ENCODE assay signal across 25 cellular contexts in genomic region chr2:233034-233433, GRCh38.
"Had no signal": no experiment of that assay in that cellular context is flagged by ENCODE, and none has a peak within 500 bp of the region (broad histone marks: within the 10 kb centered on the region; RNA-seq: fewer than 3 reads in every experiment).

No MANE protein-coding gene starts in this region.

- H3K27ac Mint-ChIP-seq: activated CD4-positive, alpha-beta memory T cell treated with anti-CD3 and anti-CD28 coated beads for 36 hours; activated naive CD4-positive, alpha-beta T cell treated with anti-CD3 and anti-CD28 coated beads for 36 hours; activated naive CD8-positive, alpha-beta T cell treated with anti-CD3 and anti-CD28 coated beads, Interleukin-2, amount 50 U/mL, for 24 hours; dendritic cell treated with granulocyte-macrophage colony-stimulating factor and Interleukin-4, amounts not matched to agents 40 ng/mL and 50 ng/mL, for 4 days; effector memory CD8-positive, alpha-beta T cell; T-helper 1 cell treated with Interleukin-12 subunit alpha and Interleukin-12 subunit beta and Interleukin-4 antibody, amounts not matched to agents 30 μg/mL and 1 μg/mL, for 36 hours had no signal

- H3K9me3 Mint-ChIP-seq: activated CD4-positive, alpha-beta memory T cell treated with anti-CD3 and anti-CD28 coated beads for 36 hours; activated naive CD4-positive, alpha-beta T cell treated with anti-CD3 and anti-CD28 coated beads for 36 hours; activated naive CD8-positive, alpha-beta T cell treated with anti-CD3 and anti-CD28 coated beads, Interleukin-2, amount 50 U/mL, for 24 hours; dendritic cell treated with granulocyte-macrophage colony-stimulating factor and Interleukin-4, amounts not matched to agents 40 ng/mL and 50 ng/mL, for 4 days; effector memory CD8-positive, alpha-beta T cell; naive thymus-derived CD4-positive, alpha-beta T cell; T-helper 1 cell treated with Interleukin-12 subunit alpha and Interleukin-12 subunit beta and Interleukin-4 antibody, amounts not matched to agents 30 μg/mL and 1 μg/mL, for 36 hours had no signal

- ATAC-seq: activated naive CD8-positive, alpha-beta T cell treated with anti-CD3 and anti-CD28 coated beads, Interleukin-2, amount 50 U/mL, for 24 hours; body of pancreas; effector memory CD8-positive, alpha-beta T cell; gastrocnemius medialis; left lung; naive thymus-derived CD4-positive, alpha-beta T cell had no signal

- H3K27me3 ChIP-seq: body of pancreas, cardiac muscle cell, esophagus squamous epithelium, gastrocnemius medialis, left lung, spleen, upper lobe of left lung had no signal

- H3K4me3 Mint-ChIP-seq: activated CD4-positive, alpha-beta memory T cell treated with anti-CD3 and anti-CD28 coated beads for 36 hours; activated naive CD4-positive, alpha-beta T cell treated with anti-CD3 and anti-CD28 coated beads for 36 hours; activated naive CD8-positive, alpha-beta T cell treated with anti-CD3 and anti-CD28 coated beads, Interleukin-2, amount 50 U/mL, for 24 hours; dendritic cell treated with granulocyte-macrophage colony-stimulating factor and Interleukin-4, amounts not matched to agents 40 ng/mL and 50 ng/mL, for 4 days; effector memory CD8-positive, alpha-beta T cell; naive thymus-derived CD4-positive, alpha-beta T cell; T-helper 1 cell treated with Interleukin-12 subunit alpha and Interleukin-12 subunit beta and Interleukin-4 antibody, amounts not matched to agents 30 μg/mL and 1 μg/mL, for 36 hours had no signal

- H3K4me3 ChIP-seq: body of pancreas, cardiac muscle cell, esophagus squamous epithelium, gastrocnemius medialis, left lung, lung, spleen, upper lobe of left lung had no signal

- H3K27ac ChIP-seq: cardiac muscle cell, esophagus squamous epithelium, gastrocnemius medialis, left lung, spleen, upper lobe of left lung had no signal

- H3K9me3 ChIP-seq: body of pancreas, esophagus squamous epithelium, gastrocnemius medialis, left lung, spleen, upper lobe of left lung had no signal

- DNase-seq: activated CD4-positive, alpha-beta memory T cell treated with anti-CD3 and anti-CD28 coated beads for 36 hours; activated CD4-positive, alpha-beta T cell treated with anti-CD3 and anti-CD28 coated beads for 48 hours; activated CD4-positive, CD25-positive, alpha-beta regulatory T cell; activated effector memory CD4-positive, alpha-beta T cell treated with Interleukin-2 at 50 U/mL for 16 hours; activated naive CD4-positive, alpha-beta T cell treated with anti-CD3 and anti-CD28 coated beads for 36 hours; activated naive CD8-positive, alpha-beta T cell treated with anti-CD3 and anti-CD28 coated beads, Interleukin-2, amount 50 U/mL, for 24 hours; activated T-cell treated with anti-CD3 and anti-CD28 coated beads, Interleukin-2, amount 50 U/mL, for 48 hours; body of pancreas; effector memory CD8-positive, alpha-beta T cell; esophagus squamous epithelium; gastrocnemius medialis; hippocampal formation; kidney glomerular epithelial cell; left lung; naive thymus-derived CD4-positive, alpha-beta T cell; retina; spleen; stimulated activated CD4-positive, alpha-beta T cell treated with anti-CD3 and anti-CD28 coated beads, Interleukin-4, amount 100 ng/mL, for 1 hour; stimulated activated naive CD4-positive, alpha-beta T cell; upper lobe of left lung had no signal

- H3K27me3 Mint-ChIP-seq: activated CD4-positive, alpha-beta memory T cell treated with anti-CD3 and anti-CD28 coated beads for 36 hours; activated naive CD8-positive, alpha-beta T cell treated with anti-CD3 and anti-CD28 coated beads, Interleukin-2, amount 50 U/mL, for 24 hours; dendritic cell treated with granulocyte-macrophage colony-stimulating factor and Interleukin-4, amounts not matched to agents 40 ng/mL and 50 ng/mL, for 4 days; effector memory CD8-positive, alpha-beta T cell; naive thymus-derived CD4-positive, alpha-beta T cell; progenitor cell of endocrine pancreas had no signal

- H3K4me1 ChIP-seq: esophagus squamous epithelium, gastrocnemius medialis, left lung, upper lobe of left lung had no signal
